20 cellular contexts compared by ENCODE assay signal in the genomic region with DNA sequence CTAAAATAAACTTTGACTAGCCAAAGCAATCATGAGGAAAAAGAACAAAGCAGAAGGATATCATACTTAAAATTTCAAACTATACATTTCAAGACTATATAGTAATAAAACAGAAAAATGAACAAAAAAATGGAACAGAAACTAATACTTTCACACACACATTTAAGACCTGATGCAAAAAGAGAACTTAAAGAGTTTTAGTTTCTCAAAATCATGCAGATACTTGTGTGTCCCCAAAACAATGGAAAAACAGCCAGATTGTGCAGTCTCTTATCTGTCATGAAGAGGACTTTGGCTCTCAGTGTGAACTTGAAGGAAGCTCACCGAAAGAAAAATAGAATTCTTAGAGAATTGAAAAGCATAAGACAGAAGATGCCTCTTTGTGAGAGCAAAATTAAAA.
"Had no signal": no experiment of that assay in that cellular context is flagged by ENCODE, and none has a peak within 500 bp of the region (broad histone marks: within the 10 kb centered on the region; RNA-seq: fewer than 3 reads in every experiment).

No MANE protein-coding gene starts in this region.

- H3K36me3 ChIP-seq: breast epithelium had no signal

- DNase-seq: activated CD4-positive, alpha-beta T cell treated with anti-CD3 and anti-CD28 coated beads for 1 hour; activated CD8-positive, alpha-beta memory T cell treated with anti-CD3 and anti-CD28 coated beads, Interleukin-2, amount 50 U/mL, for 4 hours; cerebellar nuclear complex; effector CD4-positive, alpha-beta T cell; gastrocnemius medialis; head of caudate nucleus; lower lobe of right lung; occipital lobe; posterior cingulate gyrus; spleen; stimulated activated CD8-positive, alpha-beta memory T cell treated with anti-CD3 and anti-CD28 coated beads, Interleukin-4, amount 100 ng/mL, for 48 hours; stimulated activated naive CD8-positive, alpha-beta T cell treated with anti-CD3 and anti-CD28 coated beads, Interleukin-15, Interleukin-2, amounts not matched to agents 100 U/mL and 50 U/mL, for 24 hours; substantia nigra; T-helper 17 cell; tibial artery had no signal

- H3K27me3 ChIP-seq: ascending aorta, breast epithelium, gastrocnemius medialis, spleen, tibial artery had no signal

- H3K4me1 ChIP-seq: ascending aorta, breast epithelium, gastrocnemius medialis, lower lobe of right lung had no signal

- H3K27me3 Mint-ChIP-seq: T-helper 17 cell had no signal

- H3K27ac ChIP-seq: ascending aorta, breast epithelium, gastrocnemius medialis, lower lobe of right lung, spleen, tibial artery, VCaP had no signal

- H3K9me3 ChIP-seq: gastrocnemius medialis, tibial artery had no signal

- H3K4me3 Mint-ChIP-seq: activated T-helper 1 cell treated with anti-CD3 and anti-CD28 coated beads, Interleukin-12 subunit alpha, Interleukin-12 subunit beta, Interleukin-2, Interleukin-4 antibody, amounts not matched to agents 30 ng/mL and 10 ng/mL and 1 ng/mL, durations not matched to agents 14 hours and 24 hours and 36 hours; T-helper 17 cell had no signal

- H3K4me3 ChIP-seq: ascending aorta, breast epithelium, gastrocnemius medialis, lower lobe of right lung, spleen, tibial artery had no signal

- ATAC-seq: esophagus mucosa; gastrocnemius medialis; lower lobe of right lung; stimulated activated naive CD8-positive, alpha-beta T cell treated with anti-CD3 and anti-CD28 coated beads, Interleukin-15, Interleukin-2, amounts not matched to agents 100 U/mL and 50 U/mL, for 24 hours; T-helper 17 cell had no signal

- H3K27ac Mint-ChIP-seq: activated T-helper 1 cell treated with anti-CD3 and anti-CD28 coated beads, Interleukin-12 subunit alpha, Interleukin-12 subunit beta, Interleukin-2, Interleukin-4 antibody, amounts not matched to agents 30 ng/mL and 10 ng/mL and 1 ng/mL, durations not matched to agents 14 hours and 24 hours and 36 hours had no signal
